Comparison of ENCODE assay signal across 9 cellular contexts in the genomic region with DNA sequence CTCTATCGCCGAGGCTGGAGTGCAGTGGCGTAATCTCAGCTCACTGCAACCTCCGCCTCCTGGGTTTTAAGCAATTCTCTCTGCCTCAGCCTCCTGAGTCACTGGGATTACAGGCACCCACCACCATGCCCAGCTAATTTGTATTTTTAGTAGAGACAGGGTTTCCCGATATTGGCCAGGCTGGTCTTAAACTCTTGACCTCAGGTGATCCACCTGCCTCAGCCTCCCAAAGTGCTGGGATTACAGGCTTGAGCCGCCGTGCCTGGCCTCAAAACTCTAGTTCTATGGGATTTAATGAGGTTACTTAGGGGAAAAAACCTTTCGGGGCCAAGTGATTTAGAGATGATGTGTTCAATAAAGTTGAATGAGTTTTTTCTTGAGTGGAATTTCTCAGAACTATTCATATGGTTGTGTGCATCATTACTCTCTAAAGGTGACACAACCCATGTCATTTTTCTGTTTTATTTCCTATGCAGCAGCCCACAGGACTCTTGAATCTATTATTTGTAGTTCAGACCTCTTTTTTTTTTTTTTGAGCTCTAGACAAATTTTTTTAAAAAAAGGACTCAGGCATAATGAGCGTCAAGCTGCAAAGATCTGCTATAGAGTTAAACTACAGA. TPM values are rescaled to one million over a fixed set of nuclear protein-coding genes. Genes with fewer than 3 reads are reported as not detected.
DNase-seq lines count a peak whose midpoint lies in the region; ATAC-seq and TF ChIP-seq lines count a peak whose summit lies in the region.
"Not testable (repeated sequence)": the region's sequence is repeated elsewhere in the genome, so short reads cannot be mapped to it uniquely, and the experiment has no call there.
"Had no signal": no experiment of that assay in that cellular context is flagged by ENCODE, and none has a peak within 500 bp of the region (broad histone marks: within the 10 kb centered on the region; RNA-seq: fewer than 3 reads in every experiment).

No MANE protein-coding gene starts in this region.

- peaks cover 53% of the 10 kb centered on the region for H3K4me1 Mint-ChIP-seq in activated T-cell treated with anti-CD3 and anti-CD28 coated beads, Interleukin-2, amount 50 U/mL, for 72 hours (ENCODE audit: low read depth)
- H3K4me1 Mint-ChIP-seq in activated naive CD8-positive, alpha-beta T cell (ENCODE audit: low read depth), result peaks cover 18% of the 10 kb centered on the region
- peaks cover 66% of the 10 kb centered on the region for H3K4me1 Mint-ChIP-seq in stimulated activated naive CD8-positive, alpha-beta T cell treated with anti-CD3 and anti-CD28 coated beads, Interleukin-15, Interleukin-2, amounts not matched to agents 100 ng/mL and 50 ng/mL, for 24 hours (ENCODE audit: low read depth)

- DNase-seq in WERI-Rb-1, result peak; percentile 75
- peak; percentile 13 to 47 for DNase-seq in activated CD4-positive, alpha-beta T cell treated with anti-CD3 and anti-CD28 coated beads, Interleukin-2, amount 50 U/mL, for 48 hours
- DNase-seq in activated T-cell treated with anti-CD3 and anti-CD28 coated beads for 48 hours (ENCODE audit: low read depth), result peak; percentile 22
- DNase-seq in activated T-cell treated with anti-CD3 and anti-CD28 coated beads, Interleukin-2, amount 50 U/mL, for 72 hours, result peak in 1 of 2 donors; percentile 21
- peak; percentile 6 to 8 for DNase-seq in stimulated activated CD4-positive, alpha-beta T cell treated with anti-CD3 and anti-CD28 coated beads, Interleukin-4, amount 100 ng/mL, for 48 hours (ENCODE audit: low read depth in 2 of 2)

- not testable (repeated sequence) for H3K9me3 Mint-ChIP-seq in activated T-cell treated with anti-CD3 and anti-CD28 coated beads, Interleukin-2, amount 50 U/mL, for 72 hours; activated naive CD8-positive, alpha-beta T cell (ENCODE audit: low read depth); stimulated activated naive CD8-positive, alpha-beta T cell treated with anti-CD3 and anti-CD28 coated beads, Interleukin-15, Interleukin-2, amounts not matched to agents 100 ng/mL and 50 ng/mL, for 24 hours

- ATAC-seq in activated T-cell treated with anti-CD3 and anti-CD28 coated beads, Interleukin-2, amount 50 U/mL, for 72 hours (replicated peaks in 1 of 2), result peak; percentile 59 to 60

- H3K27me3 ChIP-seq in WERI-Rb-1 (ENCODE audit: insufficient read depth, low read depth, severe bottlenecking), result not testable (repeated sequence)

- H3K36me3 ChIP-seq in WERI-Rb-1, result not testable (repeated sequence)

- not testable (repeated sequence) for H3K4me3 ChIP-seq in WERI-Rb-1 (ENCODE audit: low read depth, low read length)

- H3K27ac ChIP-seq in WERI-Rb-1, result not testable (repeated sequence)

- not testable (repeated sequence) for TF ChIP-seq CTCF in WERI-Rb-1 (IDR thresholded peaks at IDR 0.05; ENCODE audit: low read depth, low read length)

- peaks cover 14% of the 10 kb centered on the region for H3K27me3 Mint-ChIP-seq in activated T-cell treated with anti-CD3 and anti-CD28 coated beads, Interleukin-2, amount 50 U/mL, for 72 hours (ENCODE audit: low read depth)
- H3K27me3 Mint-ChIP-seq in activated naive CD8-positive, alpha-beta T cell; stimulated activated naive CD8-positive, alpha-beta T cell treated with anti-CD3 and anti-CD28 coated beads, Interleukin-15, Interleukin-2, amounts not matched to agents 100 ng/mL and 50 ng/mL, for 24 hours: not testable (repeated sequence)

- not testable (repeated sequence) for H3K9me3 ChIP-seq in WERI-Rb-1 (ENCODE audit: severe bottlenecking)

- not testable (repeated sequence) for H3K36me3 Mint-ChIP-seq in activated T-cell treated with anti-CD3 and anti-CD28 coated beads, Interleukin-2, amount 50 U/mL, for 72 hours (ENCODE audit: insufficient read depth in 2 of 2); activated naive CD8-positive, alpha-beta T cell; stimulated activated naive CD8-positive, alpha-beta T cell treated with anti-CD3 and anti-CD28 coated beads, Interleukin-15, Interleukin-2, amounts not matched to agents 100 ng/mL and 50 ng/mL, for 24 hours (ENCODE audit: low read depth)

- H3K27ac Mint-ChIP-seq in activated T-cell treated with anti-CD3 and anti-CD28 coated beads, Interleukin-2, amount 50 U/mL, for 72 hours, result peak overlapping the region; percentile 77
- H3K27ac Mint-ChIP-seq in activated naive CD8-positive, alpha-beta T cell, result peak overlapping the region; percentile 88
- H3K27ac Mint-ChIP-seq in stimulated activated naive CD8-positive, alpha-beta T cell treated with anti-CD3 and anti-CD28 coated beads, Interleukin-15, Interleukin-2, amounts not matched to agents 100 ng/mL and 50 ng/mL, for 24 hours, result peak overlapping the region; percentile 98

- H3K4me3 Mint-ChIP-seq in activated T-cell treated with anti-CD3 and anti-CD28 coated beads, Interleukin-2, amount 50 U/mL, for 72 hours, result peak overlapping the region; percentile 44 to 51
- H3K4me3 Mint-ChIP-seq in activated naive CD8-positive, alpha-beta T cell, result not testable (repeated sequence)
- peak overlapping the region; percentile 20 for H3K4me3 Mint-ChIP-seq in stimulated activated naive CD8-positive, alpha-beta T cell treated with anti-CD3 and anti-CD28 coated beads, Interleukin-15, Interleukin-2, amounts not matched to agents 100 ng/mL and 50 ng/mL, for 24 hours

RNA-seq across cellular contexts. Expression of gene EGF, which starts 36.5 kb away (rescaled TPM):
- not detected for total RNA-seq in activated T-cell treated with anti-CD3 and anti-CD28 coated beads, Interleukin-2, amount 50 U/mL, for 72 hours
- total RNA-seq: B cell; CD8-positive, alpha-beta T cell had no signal
